In the genomic region with DNA sequence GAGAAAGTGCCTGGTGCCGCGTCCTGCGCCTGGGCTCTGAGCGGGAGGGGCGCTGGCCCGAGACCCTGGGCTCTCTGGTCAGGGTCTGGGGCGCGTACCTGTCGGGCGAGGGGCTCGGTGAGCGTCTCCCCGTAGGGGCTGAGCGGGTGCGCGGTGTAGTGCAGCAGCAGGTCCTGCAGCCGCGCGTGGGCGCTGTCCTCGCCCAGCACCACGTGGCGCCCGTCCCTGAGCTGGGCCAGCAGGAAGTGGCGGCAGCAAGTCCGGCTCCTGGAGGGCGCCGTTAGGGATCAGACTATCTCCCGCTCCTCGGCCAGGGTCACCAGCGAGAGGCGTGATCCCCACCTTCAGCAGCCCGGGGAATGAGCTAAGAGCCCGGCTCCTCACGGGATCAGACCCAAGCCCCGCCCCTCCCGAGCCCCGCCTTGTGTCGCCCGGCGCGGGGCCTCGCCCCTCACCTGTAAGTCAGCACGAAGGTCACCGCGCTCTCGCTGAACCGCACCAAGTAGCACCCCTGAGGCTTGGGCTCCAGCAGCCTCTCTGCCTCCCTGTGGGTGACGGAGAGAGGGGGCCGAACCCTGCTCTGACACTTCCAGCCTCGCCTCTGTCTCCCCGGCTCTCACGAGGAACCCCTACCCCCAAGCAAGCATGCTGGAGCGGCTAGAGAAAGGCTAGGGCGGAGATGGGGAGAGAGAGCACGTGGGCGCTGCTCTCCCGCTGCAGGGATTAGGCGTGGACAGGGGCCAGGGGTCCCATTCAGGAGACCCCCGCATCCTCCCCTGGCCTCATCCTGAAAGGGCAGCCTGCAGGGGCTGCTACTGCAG, we compare ENCODE assay signal across 8 cellular contexts. TPM values are rescaled to one million over a fixed set of nuclear protein-coding genes. Genes with fewer than 3 reads are reported as not detected.
DNase-seq lines count a peak whose midpoint lies in the region; ATAC-seq, FAIRE-seq and TF ChIP-seq lines count a peak whose summit lies in the region.

No MANE protein-coding gene starts in this region.

- H3K36me3 ChIP-seq in bronchial epithelial cell (ENCODE audit: control insufficient read depth, insufficient read depth, low read length) (no peaks in the 10 kb centered on the region), kidney epithelial cell (ENCODE audit: control insufficient read depth, insufficient read depth, low read length) (no peaks in the 10 kb centered on the region)

- H3K4me3 ChIP-seq in bronchial epithelial cell (ENCODE audit: low read depth, low read length) (peak overlapping the region; percentile 46), kidney epithelial cell (ENCODE audit: low read depth, low read length) (peak overlapping the region; percentile 12)

- H3K27me3 ChIP-seq in bronchial epithelial cell (ENCODE audit: control insufficient read depth, insufficient read depth, low read length) (no peaks in the 10 kb centered on the region), kidney epithelial cell (ENCODE audit: control insufficient read depth, insufficient read depth, low read length) (peaks cover 6% of the 10 kb centered on the region)

- TF ChIP-seq CTCF in bronchial epithelial cell (IDR thresholded peaks at IDR 0.05; ENCODE audit: insufficient read depth, low read length, severe bottlenecking) (peak; percentile 87), kidney epithelial cell (IDR thresholded peaks at IDR 0.05; ENCODE audit: insufficient read depth, low read length, poor library complexity, severe bottlenecking) (peak; percentile 76)

- DNase-seq in DMS79 (lab: John Stamatoyannopoulos, UW): peak; percentile 39
- peak; percentile 81 for DNase-seq in HuH-7 (ENCODE audit: low spot score)
- peak; percentile 25 to 45 (median 38) for DNase-seq in activated CD4-positive, CD25-positive, alpha-beta regulatory T cell (lab: John Stamatoyannopoulos, UW)
- DNase-seq in bronchial epithelial cell (ENCODE audit: low read depth): peak; percentile 31
- no peak for DNase-seq in kidney epithelial cell (ENCODE audit: low read depth)
- DNase-seq in stimulated activated CD4-positive, alpha-beta T cell treated with anti-CD3 and anti-CD28 coated beads, Interleukin-1b, Interleukin-23, amount 100 ng/mL, for 1 hour (ENCODE audit: low read depth in 2 of 2): peak; percentile 34 to 60

- no peak for ATAC-seq in HG03571 (IDR thresholded peaks at IDR 0.05; ENCODE audit: unreplicated experiment)
- ATAC-seq in HG03565 (IDR thresholded peaks at IDR 0.05; ENCODE audit: unreplicated experiment): no peak

- FAIRE-seq in bronchial epithelial cell (lab: Jason Lieb, UNC): no peak

RNA-seq across cellular contexts. Expression of a gene that starts 2.7 kb away (rescaled TPM):
- total RNA-seq in bronchial epithelial cell (1.2 and 1.8 TPM in 2 replicates), kidney epithelial cell (2.3 and 4.9 TPM in 2 replicates)

RNA-seq across cellular contexts. Expression of a gene that starts 45.0 kb away (rescaled TPM):
- not detected in 2 replicates for total RNA-seq in bronchial epithelial cell
- total RNA-seq in kidney epithelial cell: not detected in 2 replicates

RNA-seq across cellular contexts. Expression of a gene that starts 46.6 kb away (rescaled TPM):
- 9.2 and 11.5 TPM in 2 replicates for total RNA-seq in bronchial epithelial cell
- 56.0 and 59.3 TPM in 2 replicates for total RNA-seq in kidney epithelial cell

RNA-seq across cellular contexts. Expression of a gene that starts 46.7 kb away (rescaled TPM):
- total RNA-seq in bronchial epithelial cell (not detected in 2 replicates), kidney epithelial cell (not detected in 2 replicates)
